31 cellular contexts compared by ENCODE assay signal in genomic region chr2:29544917-29545316, GRCh38.
"Had no signal": no experiment of that assay in that cellular context is flagged by ENCODE, and none has a peak within 500 bp of the region (broad histone marks: within the 10 kb centered on the region; RNA-seq: fewer than 3 reads in every experiment).

No MANE protein-coding gene starts in this region.

- DNase-seq: Kasumi-1, NCI-H1048, NCI-H1092 treated with DMSO at 0.1 percent for 48 hours, NCI-H1105 treated with DMSO at 0.1 percent for 48 hours, NCI-H1417, NCI-H1436, NCI-H146, NCI-H1694, NCI-H187, NCI-H1930, NCI-H2029 treated with DMSO at 0.1 percent for 48 hours, NCI-H2081 treated with DMSO at 0.1 percent for 48 hours, NCI-H2107, NCI-H2171, NCI-H226, NCI-H446 treated with DMSO at 0.1 percent for 48 hours, NCI-H510A, NCI-H524, NCI-H526, NCI-H69, NCI-H748 treated with DMSO at 0.1 percent for 48 hours, NCI-H82, OCI-M1, PC-3, Peyer's patch, Right ventricle myocardium superior, RPMI8226, SHP77 treated with DMSO at 0.1 percent for 48 hours, T-cell had no signal

- ATAC-seq: PC-3, SK-N-SH treated with all-trans-retinoic acid at 6 μM for 48 hours, T-cell had no signal

- H3K9me3 ChIP-seq: Peyer's patch had no signal

- H3K27me3 ChIP-seq: Peyer's patch had no signal

- H3K4me3 ChIP-seq: Peyer's patch, SK-N-MC had no signal

- H3K36me3 ChIP-seq: Peyer's patch had no signal

- H3K4me1 ChIP-seq: Peyer's patch had no signal

- H3K27ac ChIP-seq: Peyer's patch, SK-N-MC had no signal
